Comparison of ENCODE assay signal across 28 cellular contexts in the genomic region with DNA sequence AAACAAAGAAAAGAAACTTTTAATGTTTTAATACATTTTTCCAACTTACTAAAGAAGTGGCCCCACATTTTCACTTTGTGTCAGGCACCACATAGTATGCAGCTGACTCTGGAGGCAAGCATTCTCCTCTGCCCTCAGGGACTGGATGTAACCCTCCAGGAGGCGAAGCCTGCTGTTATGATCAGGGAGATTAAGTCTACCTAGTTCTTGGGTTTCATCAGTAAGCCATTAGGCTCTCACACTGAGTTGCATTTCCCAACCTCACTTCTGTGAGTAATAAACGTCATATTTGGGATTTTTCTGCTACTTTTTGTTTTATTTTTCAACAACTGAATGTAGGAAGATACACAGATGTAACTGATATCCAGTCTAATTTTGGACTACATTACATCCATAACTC.
DNase-seq lines count a peak whose midpoint lies in the region; ATAC-seq and TF ChIP-seq lines count a peak whose summit lies in the region.
"Had no signal": no experiment of that assay in that cellular context is flagged by ENCODE, and none has a peak within 500 bp of the region (broad histone marks: within the 10 kb centered on the region; RNA-seq: fewer than 3 reads in every experiment).

No MANE protein-coding gene starts in this region.

- H3K36me3 Mint-ChIP-seq in WTC11: no peaks in the 10 kb centered on the region
- H3K36me3 Mint-ChIP-seq: activated naive CD8-positive, alpha-beta T cell; mesothelial cell of epicardium had no signal

- no peak overlapping the region for H3K4me3 ChIP-seq in HAP-1
- H3K4me3 ChIP-seq: BLaER1, right atrium auricular region had no signal

- TF ChIP-seq CTCF in WTC11 (IDR thresholded peaks at IDR 0.05): no peak

- no peak overlapping the region for H3K4me3 Mint-ChIP-seq in WTC11
- H3K4me3 Mint-ChIP-seq: activated naive CD8-positive, alpha-beta T cell; mesothelial cell of epicardium had no signal

- CTCF ChIA-PET in WTC11 (lab: Charles Lee): no interaction called here

- DNase-seq in ELR (ENCODE audit: low read depth) (peak; percentile 23), NCI-H2171 (lab: John Stamatoyannopoulos, UW) (peak; percentile 25), WTC11 (ENCODE audit: low spot score) (peak; percentile 26), iPS-NIHi7 (ENCODE audit: extremely low spot score) (peak; percentile 54), HAP-1 (ENCODE audit: low spot score in 2 of 2) (no peak), activated T-cell treated with anti-CD3 and anti-CD28 coated beads for 4 hours (no peak)
- DNase-seq: activated CD4-positive, alpha-beta T cell treated with anti-CD3 and anti-CD28 coated beads for 4 hours; aorta; DMS53; GDM1; Kasumi-1; kidney; left ventricle myocardium superior; NCI-H1694; NCI-H526; posterior cingulate gyrus; SHP77 treated with DMSO at 0.1 percent for 48 hours; small intestine; stimulated activated naive CD4-positive, alpha-beta T cell treated with Interleukin-2 at 50 U/mL for 16 hours; SW 1271 had no signal

- H3K27me3 Mint-ChIP-seq in WTC11 (ENCODE audit: low read depth): no peaks in the 10 kb centered on the region
- H3K27me3 Mint-ChIP-seq: activated naive CD8-positive, alpha-beta T cell had no signal

- peaks cover 21% of the 10 kb centered on the region for H3K4me1 Mint-ChIP-seq in WTC11
- H3K4me1 Mint-ChIP-seq: mesothelial cell of epicardium had no signal

- H3K9me3 Mint-ChIP-seq in WTC11: no peaks in the 10 kb centered on the region; the same call in 1 of the 2 replicates
- H3K9me3 Mint-ChIP-seq: mesothelial cell of epicardium had no signal

- in situ Hi-C loops in HAP-1 (cut with MboI; ENCODE audit: low sequenced_read_pairs): no loop called here

- no peaks in the 10 kb centered on the region for H3K4me1 ChIP-seq in HAP-1
- H3K4me1 ChIP-seq: BLaER1, right atrium auricular region had no signal

- H3K9me3 ChIP-seq in HAP-1: no peaks in the 10 kb centered on the region
- H3K9me3 ChIP-seq: BLaER1, right atrium auricular region had no signal

- POLR2A ChIA-PET in WTC11 (lab: Charles Lee): no interaction called here

- no peaks in the 10 kb centered on the region for H3K27me3 ChIP-seq in HAP-1 (ENCODE audit: low read depth)
- H3K27me3 ChIP-seq: BLaER1, right atrium auricular region had no signal

- ATAC-seq in WTC11 (peak; percentile 95), HG03139 (IDR thresholded peaks at IDR 0.05; ENCODE audit: unreplicated experiment) (no peak), GM19328 (IDR thresholded peaks at IDR 0.05; ENCODE audit: unreplicated experiment) (no peak)
- ATAC-seq: HepG2, left ventricle myocardium superior had no signal

- H3K36me3 ChIP-seq in HAP-1 (replicated peaks): no peaks in the 10 kb centered on the region
- H3K36me3 ChIP-seq: BLaER1, right atrium auricular region had no signal

- H3K27ac Mint-ChIP-seq in WTC11: no peak overlapping the region
- H3K27ac Mint-ChIP-seq: activated naive CD8-positive, alpha-beta T cell; activated T-helper 2 cell treated with anti-CD3 and anti-CD28 coated beads, Interferon-gamma antibody, Interleukin-2, Interleukin-4, amounts not matched to agents 10 μg/mL and 5 μg/mL and 100 μg/mL, durations not matched to agents 14 hours and 24 hours and 36 hours; mesothelial cell of epicardium had no signal

TF ChIP-seq in WTC11, 78 proteins besides CTCF, POLR2A, EP300 and RAD21:
- peak; percentile 47; the same call in 1 of the 2 replicates for TF ChIP-seq ZNF423 (CRISPR knock-in tag; IDR thresholded peaks at IDR 0.05)
- TF ChIP-seq ZNF396 (CRISPR knock-in tag; IDR thresholded peaks at IDR 0.05; ENCODE audit: borderline replicate concordance): no peak
- TF ChIP-seq, protein P1, sequence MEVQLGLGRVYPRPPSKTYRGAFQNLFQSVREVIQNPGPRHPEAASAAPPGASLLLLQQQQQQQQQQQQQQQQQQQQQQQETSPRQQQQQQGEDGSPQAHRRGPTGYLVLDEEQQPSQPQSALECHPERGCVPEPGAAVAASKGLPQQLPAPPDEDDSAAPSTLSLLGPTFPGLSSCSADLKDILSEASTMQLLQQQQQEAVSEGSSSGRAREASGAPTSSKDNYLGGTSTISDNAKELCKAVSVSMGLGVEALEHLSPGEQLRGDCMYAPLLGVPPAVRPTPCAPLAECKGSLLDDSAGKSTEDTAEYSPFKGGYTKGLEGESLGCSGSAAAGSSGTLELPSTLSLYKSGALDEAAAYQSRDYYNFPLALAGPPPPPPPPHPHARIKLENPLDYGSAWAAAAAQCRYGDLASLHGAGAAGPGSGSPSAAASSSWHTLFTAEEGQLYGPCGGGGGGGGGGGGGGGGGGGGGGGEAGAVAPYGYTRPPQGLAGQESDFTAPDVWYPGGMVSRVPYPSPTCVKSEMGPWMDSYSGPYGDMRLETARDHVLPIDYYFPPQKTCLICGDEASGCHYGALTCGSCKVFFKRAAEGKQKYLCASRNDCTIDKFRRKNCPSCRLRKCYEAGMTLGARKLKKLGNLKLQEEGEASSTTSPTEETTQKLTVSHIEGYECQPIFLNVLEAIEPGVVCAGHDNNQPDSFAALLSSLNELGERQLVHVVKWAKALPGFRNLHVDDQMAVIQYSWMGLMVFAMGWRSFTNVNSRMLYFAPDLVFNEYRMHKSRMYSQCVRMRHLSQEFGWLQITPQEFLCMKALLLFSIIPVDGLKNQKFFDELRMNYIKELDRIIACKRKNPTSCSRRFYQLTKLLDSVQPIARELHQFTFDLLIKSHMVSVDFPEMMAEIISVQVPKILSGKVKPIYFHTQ (CRISPR knock-in tag; IDR thresholded peaks at IDR 0.05): no peak

Comparison
In these comparisons a context has a peak if more than half of its experiments do, and no peak if none do; other contexts are left out.
1. DNase-seq: peak in ELR (single experiment), NCI-H2171 (single experiment), WTC11 (single experiment) and iPS-NIHi7 (single experiment); none in HAP-1 (0 of 2) and activated T-cell treated with anti-CD3 and anti-CD28 coated beads for 4 hours (single experiment).